ENCODE assay signal across 8 cellular contexts in genomic region chr2:235493775-235494715, GRCh38. TPM values are rescaled to one million over a fixed set of nuclear protein-coding genes. Genes with fewer than 3 reads are reported as not detected.
DNase-seq lines count a peak whose midpoint lies in the region; ATAC-seq and TF ChIP-seq lines count a peak whose summit lies in the region.

TSS of gene AGAP1 (plus strand) at chr2:235494043.

- H3K14ac ChIP-seq in trophoblast cell (ENCODE audit: low read length): peak within 1 kb of the TSS; percentile 90

- peak within 1 kb of the TSS; percentile 18 for H2BK12ac ChIP-seq in trophoblast cell (ENCODE audit: low read length)

- peak within 1 kb of the TSS; percentile 79 for H4K8ac ChIP-seq in trophoblast cell (ENCODE audit: low read depth, low read length)

- no peak for TF ChIP-seq CTCF in astrocyte of the cerebellum (IDR thresholded peaks at IDR 0.05; ENCODE audit: low read depth, low read length, missing control alignments)

- DNase-seq in ELR (ENCODE audit: low read depth): peak; percentile 89
- peak; percentile 84 for DNase-seq in NCI-H774 (lab: John Stamatoyannopoulos, UW)
- DNase-seq in astrocyte of the cerebellum (ENCODE audit: low read depth): peak; percentile 61
- DNase-seq in left ventricle myocardium superior: peak; percentile 96
- DNase-seq in trophoblast cell: peak; percentile 63 to 82
- no peak for DNase-seq in effector CD8-positive, alpha-beta T cell (lab: John Stamatoyannopoulos, UW)
- DNase-seq in KG1 (lab: John Stamatoyannopoulos, UW): no peak

- H3K4me2 ChIP-seq in trophoblast cell (ENCODE audit: low read length): peak within 1 kb of the TSS; percentile 90

- in situ Hi-C loops in astrocyte of the cerebellum (cut with HindIII; ENCODE audit: low sequenced_read_pairs): no loop called here

- no peak within 1 kb of the TSS for H3K23ac ChIP-seq in trophoblast cell (ENCODE audit: low read length)

- H3K4me1 ChIP-seq in trophoblast cell (ENCODE audit: control insufficient read depth in 1 of 2, insufficient read depth in 2 of 2, low read length in 2 of 2): peaks cover 22 to 23% of the 10 kb centered on the region in 2 experiments

- peaks cover 19% of the 10 kb centered on the region for H3K79me2 ChIP-seq in trophoblast cell (ENCODE audit: control insufficient read depth, insufficient read depth, low read length, poor library complexity)

- H4K12ac ChIP-seq in trophoblast cell (ENCODE audit: low read depth, low read length): peak within 1 kb of the TSS; percentile 49

- H3K79me1 ChIP-seq in trophoblast cell (ENCODE audit: low read length): peaks cover 15% of the 10 kb centered on the region

- no CpG with 5 or more reads among the region's 156 CpGs for WGBS in trophoblast cell (ENCODE audit: extremely low coverage, insufficient coverage, insufficient read length)

- no peaks in the 10 kb centered on the region for H3K27me3 ChIP-seq in trophoblast cell (ENCODE audit: insufficient read depth, low read length)

- H3K4ac ChIP-seq in trophoblast cell (ENCODE audit: low read depth, low read length): peak within 1 kb of the TSS; percentile 87

- H3K36me3 ChIP-seq in trophoblast cell (ENCODE audit: control insufficient read depth in 1 of 2, insufficient read depth in 2 of 2, low read length in 2 of 2): peaks cover 0 to 2% of the 10 kb centered on the region in 2 experiments

- peak within 1 kb of the TSS; percentile 47 for H2BK120ac ChIP-seq in trophoblast cell (ENCODE audit: insufficient read depth, low read length, poor library complexity)

- ATAC-seq in HG03108 (IDR thresholded peaks at IDR 0.05; ENCODE audit: unreplicated experiment) (peak; percentile 60), left ventricle myocardium superior (peak; percentile 92)

- intact Hi-C loops in left ventricle myocardium superior (cut with micrococcal nuclease): no loop called here

- H2AK5ac ChIP-seq in trophoblast cell (ENCODE audit: low read length): peak within 1 kb of the TSS; percentile 59

- peak within 1 kb of the TSS; percentile 95 for H3K18ac ChIP-seq in trophoblast cell (ENCODE audit: low read length)

- no peaks in the 10 kb centered on the region for H3K9me3 ChIP-seq in trophoblast cell (ENCODE audit: insufficient read depth, low read depth, low read length)

- H2AFZ ChIP-seq in trophoblast cell (ENCODE audit: insufficient read depth, low read length, poor library complexity): peak within 1 kb of the TSS; percentile 85

- H3K27ac ChIP-seq in trophoblast cell (ENCODE audit: low read depth, low read length): peak within 1 kb of the TSS; percentile 71

- H4K91ac ChIP-seq in trophoblast cell (ENCODE audit: low read depth, low read length): peak within 1 kb of the TSS; percentile 73

- H3K9ac ChIP-seq in trophoblast cell (ENCODE audit: low read length): peak within 1 kb of the TSS; percentile 94

- peak within 1 kb of the TSS; percentile 51 for H3K4me3 ChIP-seq in astrocyte of the cerebellum (ENCODE audit: low read depth, low read length)
- peak within 1 kb of the TSS; percentile 87 for H3K4me3 ChIP-seq in trophoblast cell (ENCODE audit: low read depth, low read length)

- H2BK5ac ChIP-seq in trophoblast cell (ENCODE audit: low read depth, low read length, poor library complexity): peak within 1 kb of the TSS; percentile 73

RNA-seq across cellular contexts. Expression of gene AGAP1, which starts in this region (rescaled TPM):
- 22.3 TPM for total RNA-seq in left ventricle myocardium superior
- polyA plus RNA-seq in trophoblast cell (2013): 17.8 and 18.9 TPM in 2 replicates

Comparison
In these comparisons a context has a peak if more than half of its experiments do, and no peak if none do; other contexts are left out.
1. DNase-seq: peak in ELR (single experiment), NCI-H774 (single experiment), astrocyte of the cerebellum (single experiment), left ventricle myocardium superior (single experiment) and trophoblast cell (2 of 2); none in effector CD8-positive, alpha-beta T cell (single experiment) and KG1 (single experiment).